Comparison of ENCODE assay signal across 1 cellular context in the genomic region with DNA sequence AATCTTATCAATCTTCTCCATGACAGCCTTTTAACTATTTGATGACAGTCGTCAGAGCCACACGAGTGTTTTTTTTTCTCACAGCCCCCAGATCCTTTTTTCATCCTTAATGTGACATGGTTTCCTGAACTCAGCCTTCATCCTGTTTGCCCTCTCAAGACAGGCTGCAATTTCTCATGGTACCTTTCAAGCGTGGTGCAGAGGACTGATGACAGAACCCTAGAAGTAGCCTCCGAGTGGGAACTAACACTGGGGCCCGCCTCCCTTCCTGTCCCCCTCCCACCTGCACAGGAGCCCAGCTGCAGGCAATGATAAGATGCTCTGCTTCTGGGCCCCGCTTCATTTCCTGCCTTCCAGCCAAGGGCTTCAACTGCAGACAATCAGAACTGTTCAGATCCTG.
A peak's percentile ranks its signal among the peaks of the same experiment; 100 is the strongest.
TF ChIP-seq lines count a peak whose summit lies in the region.

No MANE protein-coding gene starts in this region.

TF ChIP-seq in K562, 482 proteins besides CTCF, POLR2A, EP300 and RAD21 (continued from another document and continues in another):
- TF ChIP-seq, protein P1, sequence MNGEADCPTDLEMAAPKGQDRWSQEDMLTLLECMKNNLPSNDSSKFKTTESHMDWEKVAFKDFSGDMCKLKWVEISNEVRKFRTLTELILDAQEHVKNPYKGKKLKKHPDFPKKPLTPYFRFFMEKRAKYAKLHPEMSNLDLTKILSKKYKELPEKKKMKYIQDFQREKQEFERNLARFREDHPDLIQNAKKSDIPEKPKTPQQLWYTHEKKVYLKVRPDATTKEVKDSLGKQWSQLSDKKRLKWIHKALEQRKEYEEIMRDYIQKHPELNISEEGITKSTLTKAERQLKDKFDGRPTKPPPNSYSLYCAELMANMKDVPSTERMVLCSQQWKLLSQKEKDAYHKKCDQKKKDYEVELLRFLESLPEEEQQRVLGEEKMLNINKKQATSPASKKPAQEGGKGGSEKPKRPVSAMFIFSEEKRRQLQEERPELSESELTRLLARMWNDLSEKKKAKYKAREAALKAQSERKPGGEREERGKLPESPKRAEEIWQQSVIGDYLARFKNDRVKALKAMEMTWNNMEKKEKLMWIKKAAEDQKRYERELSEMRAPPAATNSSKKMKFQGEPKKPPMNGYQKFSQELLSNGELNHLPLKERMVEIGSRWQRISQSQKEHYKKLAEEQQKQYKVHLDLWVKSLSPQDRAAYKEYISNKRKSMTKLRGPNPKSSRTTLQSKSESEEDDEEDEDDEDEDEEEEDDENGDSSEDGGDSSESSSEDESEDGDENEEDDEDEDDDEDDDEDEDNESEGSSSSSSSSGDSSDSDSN (IDR thresholded peaks at IDR 0.05; ENCODE audit: borderline replicate concordance in 1 of 2, low read depth in 2 of 2, low read length in 2 of 2) = peak in 1 of 2 experiments; percentile 78; a peak in 1 of 4 replicates
- TF ChIP-seq, protein P2, sequence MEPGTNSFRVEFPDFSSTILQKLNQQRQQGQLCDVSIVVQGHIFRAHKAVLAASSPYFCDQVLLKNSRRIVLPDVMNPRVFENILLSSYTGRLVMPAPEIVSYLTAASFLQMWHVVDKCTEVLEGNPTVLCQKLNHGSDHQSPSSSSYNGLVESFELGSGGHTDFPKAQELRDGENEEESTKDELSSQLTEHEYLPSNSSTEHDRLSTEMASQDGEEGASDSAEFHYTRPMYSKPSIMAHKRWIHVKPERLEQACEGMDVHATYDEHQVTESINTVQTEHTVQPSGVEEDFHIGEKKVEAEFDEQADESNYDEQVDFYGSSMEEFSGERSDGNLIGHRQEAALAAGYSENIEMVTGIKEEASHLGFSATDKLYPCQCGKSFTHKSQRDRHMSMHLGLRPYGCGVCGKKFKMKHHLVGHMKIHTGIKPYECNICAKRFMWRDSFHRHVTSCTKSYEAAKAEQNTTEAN (CRISPR knock-in tag; IDR thresholded peaks at IDR 0.05) = no peak
- TF ChIP-seq ZKSCAN3 (CRISPR knock-in tag; IDR thresholded peaks at IDR 0.05) (no peak), LCOR (CRISPR knock-in tag; IDR thresholded peaks at IDR 0.05) (no peak), ASH1L (IDR thresholded peaks at IDR 0.05; ENCODE audit: borderline replicate concordance, low read depth, partially characterized antibody) (no peak), ADNP (tag; IDR thresholded peaks at IDR 0.05) (no peak), HDAC2 (IDR thresholded peaks at IDR 0.05) (no peak; the same call in none of the 2 replicates), KLF6 (CRISPR knock-in tag; IDR thresholded peaks at IDR 0.05; ENCODE audit: borderline replicate concordance) (no peak), ZNF668 (CRISPR knock-in tag; IDR thresholded peaks at IDR 0.05) (no peak), ZNF717 (CRISPR knock-in tag; IDR thresholded peaks at IDR 0.05) (no peak), NFE2L1 (tag; IDR thresholded peaks at IDR 0.05; ENCODE audit: borderline replicate concordance, low read depth) (no peak), ZNF217 (CRISPR knock-in tag; IDR thresholded peaks at IDR 0.05) (no peak), PCBP2 (IDR thresholded peaks at IDR 0.05; ENCODE audit: low read depth, low read length, poor library complexity, severe bottlenecking) (no peak), RFX5 (IDR thresholded peaks at IDR 0.05; ENCODE audit: low read depth, low read length) (no peak), ZNF24 (IDR thresholded peaks at IDR 0.05) (no peak), ZNF76 (CRISPR knock-in tag; IDR thresholded peaks at IDR 0.05; ENCODE audit: borderline replicate concordance) (no peak), TARDBP (IDR thresholded peaks at IDR 0.05) (no peak), XRCC5 (IDR thresholded peaks at IDR 0.05; ENCODE audit: low read depth, low read length) (0 out of 2 replicates have a peak, but pooled peaks have one; percentile 65), FOXM1 (IDR thresholded peaks at IDR 0.05; ENCODE audit: low read depth) (peak; percentile 72; the same call in 1 of the 2 replicates), FOXM1 (CRISPR knock-in tag; IDR thresholded peaks at IDR 0.05; ENCODE audit: low read depth) (no peak), ILF3 (IDR thresholded peaks at IDR 0.05; ENCODE audit: borderline replicate concordance) (no peak), NFIC (IDR thresholded peaks at IDR 0.05) (peak; percentile 80), RHOXF2B (CRISPR knock-in tag; conservative IDR thresholded peaks at IDR 0.05) (no peak), KLF16 (IDR thresholded peaks at IDR 0.05) (peak; percentile 91), POLR3A (IDR thresholded peaks at IDR 0.05; ENCODE audit: borderline replicate concordance, extremely low read depth, insufficient read depth, insufficient read length) (no peak), IRF9 (tag; IDR thresholded peaks at IDR 0.05) (no peak), GABPA (tag; conservative IDR thresholded peaks at IDR 0.05; ENCODE audit: low read depth) (no peak), ZNF785 (CRISPR knock-in tag; IDR thresholded peaks at IDR 0.05) (no peak), NFATC3 (IDR thresholded peaks at IDR 0.05) (no peak), SAP30 (IDR thresholded peaks at IDR 0.05; ENCODE audit: borderline replicate concordance, insufficient read depth, low read depth, low read length, poor library complexity, severe bottlenecking) (no peak), ZNF586 (CRISPR knock-in tag; conservative IDR thresholded peaks at IDR 0.05) (no peak), MLLT1 (IDR thresholded peaks at IDR 0.05) (no peak), RCOR1 (IDR thresholded peaks at IDR 0.05; ENCODE audit: borderline replicate concordance in 1 of 2, low read depth in 2 of 2, low read length in 2 of 2) (peak; percentile 70 to 95; a peak in 3 of 4 replicates), PHTF2 (CRISPR knock-in tag; IDR thresholded peaks at IDR 0.05) (no peak), CREB3 (tag; conservative IDR thresholded peaks at IDR 0.05; ENCODE audit: low read depth) (no peak), NRF1 (conservative IDR thresholded peaks at IDR 0.05 in 1 of 2, IDR thresholded peaks at IDR 0.05 in 1 of 2) (no peak), BMI1 (IDR thresholded peaks at IDR 0.05; ENCODE audit: low read length) (no peak), CBFA2T2 (conservative IDR thresholded peaks at IDR 0.05) (peak; percentile 93), ZNF398 (CRISPR knock-in tag; IDR thresholded peaks at IDR 0.05) (no peak), KAT7 (CRISPR knock-in tag; IDR thresholded peaks at IDR 0.05; ENCODE audit: borderline replicate concordance) (no peak), SLC30A9 (CRISPR knock-in tag; IDR thresholded peaks at IDR 0.05) (no peak), CHD4 (IDR thresholded peaks at IDR 0.05; ENCODE audit: insufficient read depth, insufficient replicate concordance, low read depth, low read length, poor library complexity, severe bottlenecking) (no peak), C11orf30 (IDR thresholded peaks at IDR 0.05; ENCODE audit: low read depth) (no peak), SUPT5H (IDR thresholded peaks at IDR 0.05) (no peak), BRD4 (IDR thresholded peaks at IDR 0.05) (no peak), ZNF253 (CRISPR knock-in tag; conservative IDR thresholded peaks at IDR 0.05) (no peak), ZNF589 (CRISPR knock-in tag; IDR thresholded peaks at IDR 0.05; ENCODE audit: low read depth) (peak; percentile 73; the same call in 1 of the 2 replicates), PURB (CRISPR knock-in tag; IDR thresholded peaks at IDR 0.05; ENCODE audit: low read depth) (no peak), BRCA1 (IDR thresholded peaks at IDR 0.05) (no peak), BRCA1 (CRISPR knock-in tag; IDR thresholded peaks at IDR 0.05) (no peak), NKRF (IDR thresholded peaks at IDR 0.05; ENCODE audit: borderline replicate concordance) (no peak)
- TF ChIP-seq, protein P3, sequence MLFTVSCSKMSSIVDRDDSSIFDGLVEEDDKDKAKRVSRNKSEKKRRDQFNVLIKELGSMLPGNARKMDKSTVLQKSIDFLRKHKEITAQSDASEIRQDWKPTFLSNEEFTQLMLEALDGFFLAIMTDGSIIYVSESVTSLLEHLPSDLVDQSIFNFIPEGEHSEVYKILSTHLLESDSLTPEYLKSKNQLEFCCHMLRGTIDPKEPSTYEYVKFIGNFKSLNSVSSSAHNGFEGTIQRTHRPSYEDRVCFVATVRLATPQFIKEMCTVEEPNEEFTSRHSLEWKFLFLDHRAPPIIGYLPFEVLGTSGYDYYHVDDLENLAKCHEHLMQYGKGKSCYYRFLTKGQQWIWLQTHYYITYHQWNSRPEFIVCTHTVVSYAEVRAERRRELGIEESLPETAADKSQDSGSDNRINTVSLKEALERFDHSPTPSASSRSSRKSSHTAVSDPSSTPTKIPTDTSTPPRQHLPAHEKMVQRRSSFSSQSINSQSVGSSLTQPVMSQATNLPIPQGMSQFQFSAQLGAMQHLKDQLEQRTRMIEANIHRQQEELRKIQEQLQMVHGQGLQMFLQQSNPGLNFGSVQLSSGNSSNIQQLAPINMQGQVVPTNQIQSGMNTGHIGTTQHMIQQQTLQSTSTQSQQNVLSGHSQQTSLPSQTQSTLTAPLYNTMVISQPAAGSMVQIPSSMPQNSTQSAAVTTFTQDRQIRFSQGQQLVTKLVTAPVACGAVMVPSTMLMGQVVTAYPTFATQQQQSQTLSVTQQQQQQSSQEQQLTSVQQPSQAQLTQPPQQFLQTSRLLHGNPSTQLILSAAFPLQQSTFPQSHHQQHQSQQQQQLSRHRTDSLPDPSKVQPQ (CRISPR knock-in tag; IDR thresholded peaks at IDR 0.05; ENCODE audit: borderline replicate concordance) = no peak
- TF ChIP-seq, protein P4, sequence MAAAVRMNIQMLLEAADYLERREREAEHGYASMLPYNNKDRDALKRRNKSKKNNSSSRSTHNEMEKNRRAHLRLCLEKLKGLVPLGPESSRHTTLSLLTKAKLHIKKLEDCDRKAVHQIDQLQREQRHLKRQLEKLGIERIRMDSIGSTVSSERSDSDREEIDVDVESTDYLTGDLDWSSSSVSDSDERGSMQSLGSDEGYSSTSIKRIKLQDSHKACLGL (CRISPR knock-in tag; IDR thresholded peaks at IDR 0.05; ENCODE audit: borderline replicate concordance, poor library complexity, severe bottlenecking) = no peak
- TF ChIP-seq, protein P5, sequence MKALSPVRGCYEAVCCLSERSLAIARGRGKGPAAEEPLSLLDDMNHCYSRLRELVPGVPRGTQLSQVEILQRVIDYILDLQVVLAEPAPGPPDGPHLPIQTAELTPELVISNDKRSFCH (CRISPR knock-in tag; IDR thresholded peaks at IDR 0.05) = no peak
- TF ChIP-seq, protein P5 (tag; IDR thresholded peaks at IDR 0.05) = 0 out of 2 replicates have a peak, but pooled peaks have one; percentile 46
